In genomic region chr2:137826373-137827372, GRCh38 we compare ENCODE assay signal across 11 cellular contexts.
DNase-seq lines count a peak whose midpoint lies in the region; ATAC-seq and TF ChIP-seq lines count a peak whose summit lies in the region.
"Had no signal": no experiment of that assay in that cellular context is flagged by ENCODE, and none has a peak within 500 bp of the region (broad histone marks: within the 10 kb centered on the region; RNA-seq: fewer than 3 reads in every experiment).

No MANE protein-coding gene starts in this region.

- H3K4me1 ChIP-seq in right cardiac atrium (ENCODE audit: control insufficient read depth, insufficient read depth, low read length), result no peaks in the 10 kb centered on the region

- H3K27me3 Mint-ChIP-seq in activated naive CD4-positive, alpha-beta T cell treated with anti-CD3 and anti-CD28 coated beads for 36 hours (ENCODE audit: low read depth), result peaks cover 13% of the 10 kb centered on the region

- no peaks in the 10 kb centered on the region for H3K36me3 Mint-ChIP-seq in activated naive CD4-positive, alpha-beta T cell treated with anti-CD3 and anti-CD28 coated beads, Interleukin-2, amount 50 U/mL, for 72 hours
- H3K36me3 Mint-ChIP-seq in activated naive CD4-positive, alpha-beta T cell treated with anti-CD3 and anti-CD28 coated beads for 36 hours (ENCODE audit: low read depth), result no peaks in the 10 kb centered on the region

- no peak overlapping the region for H3K27ac Mint-ChIP-seq in activated naive CD4-positive, alpha-beta T cell treated with anti-CD3 and anti-CD28 coated beads, Interleukin-2, amount 50 U/mL, for 72 hours
- no peak overlapping the region for H3K27ac Mint-ChIP-seq in activated naive CD4-positive, alpha-beta T cell treated with anti-CD3 and anti-CD28 coated beads for 36 hours

- CTCF ChIA-PET in activated naive CD4-positive, alpha-beta T cell treated with anti-CD3 and anti-CD28 coated beads for 36 hours (lab: Charles Lee), result no interaction called here
- CTCF ChIA-PET in HEK293T (lab: Yijun Ruan, JAX), result no interaction called here

- intact Hi-C loops in activated naive CD4-positive, alpha-beta T cell treated with anti-CD3 and anti-CD28 coated beads for 36 hours (cut with micrococcal nuclease), result no loop called here
- intact Hi-C loops in right cardiac atrium (cut with DNase I), result no loop called here

- no peaks in the 10 kb centered on the region for H3K9me3 ChIP-seq in right cardiac atrium (ENCODE audit: control insufficient read depth, low read length)

- 79% methylated on average over 5 of the region's 5 CpGs for WGBS in right cardiac atrium

- DNase-seq in activated naive CD4-positive, alpha-beta T cell treated with anti-CD3 and anti-CD28 coated beads, Interleukin-2, amount 50 U/mL, for 72 hours (ENCODE audit: low spot score in 2 of 2), result no peak
- DNase-seq in activated naive CD4-positive, alpha-beta T cell treated with anti-CD3 and anti-CD28 coated beads for 36 hours, result no peak
- peak; percentile 1 for DNase-seq in stromal cell of bone marrow (ENCODE audit: low read depth)
- no peak for DNase-seq in right cardiac atrium
- DNase-seq in HEK293T (ENCODE audit: extremely low spot score), result no peak
- DNase-seq in iPS-NIHi11 (ENCODE audit: low spot score), result no peak
- DNase-seq: activated gamma-delta T cell treated with Interleukin-2 at 50 U/mL for 16 hours; dorsolateral prefrontal cortex; stimulated activated CD4-positive, alpha-beta T cell treated with anti-CD3 and anti-CD28 coated beads, Interleukin-4, amount 100 ng/mL, for 1 hour had no signal

- no peak overlapping the region for H3K27ac ChIP-seq in right cardiac atrium (ENCODE audit: low read length)
- H3K27ac ChIP-seq: dorsolateral prefrontal cortex had no signal

- no peak overlapping the region for H3K4me3 Mint-ChIP-seq in activated naive CD4-positive, alpha-beta T cell treated with anti-CD3 and anti-CD28 coated beads for 36 hours

- no peaks in the 10 kb centered on the region for H3K27me3 ChIP-seq in right cardiac atrium (ENCODE audit: control insufficient read depth, insufficient read depth)

- no peak overlapping the region for H3K4me3 ChIP-seq in right cardiac atrium (ENCODE audit: low read length)
- H3K4me3 ChIP-seq: dorsolateral prefrontal cortex had no signal

- peak; percentile 9 to 94 for ATAC-seq in activated naive CD4-positive, alpha-beta T cell treated with anti-CD3 and anti-CD28 coated beads, Interleukin-2, amount 50 U/mL, for 72 hours
- ATAC-seq in HG02759 (IDR thresholded peaks at IDR 0.05; ENCODE audit: unreplicated experiment), result peak; percentile 94
- ATAC-seq in HG03521 (IDR thresholded peaks at IDR 0.05; ENCODE audit: unreplicated experiment), result peak; percentile 84
- no peak for ATAC-seq in right cardiac atrium

- POLR2A ChIA-PET in HEK293T (lab: Yijun Ruan, JAX), result no interaction called here

- no peaks in the 10 kb centered on the region for H3K4me1 Mint-ChIP-seq in activated naive CD4-positive, alpha-beta T cell treated with anti-CD3 and anti-CD28 coated beads for 36 hours (ENCODE audit: low read depth)

- peaks cover 0 to 3% of the 10 kb centered on the region in 2 donors for H3K9me3 Mint-ChIP-seq in activated naive CD4-positive, alpha-beta T cell treated with anti-CD3 and anti-CD28 coated beads, Interleukin-2, amount 50 U/mL, for 72 hours
- no peaks in the 10 kb centered on the region for H3K9me3 Mint-ChIP-seq in activated naive CD4-positive, alpha-beta T cell treated with anti-CD3 and anti-CD28 coated beads for 36 hours

TF ChIP-seq in HEK293T, 16 proteins besides CTCF, POLR2A, EP300 and RAD21:
- TF ChIP-seq BHLHE40 (IDR thresholded peaks at IDR 0.05; ENCODE audit: borderline replicate concordance) (no peak), SP1 (IDR thresholded peaks at IDR 0.05) (no peak), SUZ12 (IDR thresholded peaks at IDR 0.05) (no peak), FOXM1 (IDR thresholded peaks at IDR 0.05; ENCODE audit: borderline replicate concordance) (no peak), CTBP1 (IDR thresholded peaks at IDR 0.05; ENCODE audit: borderline replicate concordance) (no peak), FOXK2 (IDR thresholded peaks at IDR 0.05) (no peak), HDGF (IDR thresholded peaks at IDR 0.05; ENCODE audit: borderline replicate concordance) (no peak), NFRKB (IDR thresholded peaks at IDR 0.05) (no peak), FOXA1 (IDR thresholded peaks at IDR 0.05) (no peak), TARDBP (IDR thresholded peaks at IDR 0.05) (no peak), ARNT (IDR thresholded peaks at IDR 0.05) (no peak), L3MBTL2 (conservative IDR thresholded peaks at IDR 0.05) (no peak), LEF1 (IDR thresholded peaks at IDR 0.05; ENCODE audit: borderline replicate concordance) (no peak), ZNF384 (IDR thresholded peaks at IDR 0.05) (no peak)

Comparison
In these comparisons a context has a peak if more than half of its experiments do, and no peak if none do; other contexts are left out.
1. ATAC-seq: peak in activated naive CD4-positive, alpha-beta T cell treated with anti-CD3 and anti-CD28 coated beads, Interleukin-2, amount 50 U/mL, for 72 hours (2 of 2), HG02759 (single experiment) and HG03521 (single experiment); none in right cardiac atrium (0 of 2).